ENCODE assay signal across 1 cellular context in genomic region chr16:11233727-11234376, GRCh38.
TF ChIP-seq lines count a peak whose summit lies in the region.

No MANE protein-coding gene starts in this region.

TF ChIP-seq in K562, 482 proteins besides CTCF, POLR2A, EP300 and RAD21 (continued from another document):
- no peak for TF ChIP-seq POLR2B (IDR thresholded peaks at IDR 0.05; ENCODE audit: low read depth, partially characterized antibody)
- TF ChIP-seq ATF7 (IDR thresholded peaks at IDR 0.05), result no peak
- TF ChIP-seq ILF3 (IDR thresholded peaks at IDR 0.05; ENCODE audit: borderline replicate concordance), result no peak
- no peak for TF ChIP-seq ZNF318 (IDR thresholded peaks at IDR 0.05; ENCODE audit: borderline replicate concordance in 1 of 2, low read depth in 1 of 2)
- no peak for TF ChIP-seq E2F3 (CRISPR knock-in tag; IDR thresholded peaks at IDR 0.05)
- TF ChIP-seq CREM (IDR thresholded peaks at IDR 0.05; ENCODE audit: low read depth), result no peak
- TF ChIP-seq ZBTB26 (CRISPR knock-in tag; IDR thresholded peaks at IDR 0.05), result no peak
- TF ChIP-seq CEBPB (tag; IDR thresholded peaks at IDR 0.05), result no peak
- no peak for TF ChIP-seq BMI1 (IDR thresholded peaks at IDR 0.05; ENCODE audit: low read length)
- TF ChIP-seq HCFC1 (IDR thresholded peaks at IDR 0.05; ENCODE audit: low read depth, low read length), result no peak
- no peak for TF ChIP-seq TCF7L2 (IDR thresholded peaks at IDR 0.05; ENCODE audit: low read depth, low read length)
- no peak for TF ChIP-seq FOSL1 (tag; conservative IDR thresholded peaks at IDR 0.05)
- no peak for TF ChIP-seq DNMT1 (IDR thresholded peaks at IDR 0.05)
- no peak for TF ChIP-seq CBX3 (IDR thresholded peaks at IDR 0.05; ENCODE audit: borderline replicate concordance in 1 of 2, low read length in 2 of 2)
- 0 out of 2 replicates have a peak, but pooled peaks have one; percentile 23 for TF ChIP-seq TCF15 (CRISPR knock-in tag; IDR thresholded peaks at IDR 0.05)
- no peak for TF ChIP-seq MEF2A (IDR thresholded peaks at IDR 0.05; ENCODE audit: control insufficient read depth, low read depth, low read length)
- TF ChIP-seq ATF4 (CRISPR knock-in tag; IDR thresholded peaks at IDR 0.05), result no peak
- no peak for TF ChIP-seq DPF2 (IDR thresholded peaks at IDR 0.05)
- TF ChIP-seq ZNF277 (CRISPR knock-in tag; IDR thresholded peaks at IDR 0.05; ENCODE audit: borderline replicate concordance), result no peak
- no peak for TF ChIP-seq RUNX1 (IDR thresholded peaks at IDR 0.05; ENCODE audit: low read depth)
- TF ChIP-seq TCF7 (IDR thresholded peaks at IDR 0.05; ENCODE audit: borderline replicate concordance), result no peak
